31 cellular contexts compared by ENCODE assay signal in genomic region chr7:148337566-148337965, GRCh38.
A peak's percentile ranks its signal among the peaks of the same experiment; 100 is the strongest.
DNase-seq lines count a peak whose midpoint lies in the region; ATAC-seq and TF ChIP-seq lines count a peak whose summit lies in the region.
"Had no signal": no experiment of that assay in that cellular context is flagged by ENCODE, and none has a peak within 500 bp of the region (broad histone marks: within the 10 kb centered on the region; RNA-seq: fewer than 3 reads in every experiment).

No MANE protein-coding gene starts in this region.

- no peak for TF ChIP-seq CTCF in Caco-2 (IDR thresholded peaks at IDR 0.05; ENCODE audit: insufficient read depth in 1 of 2, low read depth in 1 of 2, low read length in 1 of 2, severe bottlenecking in 1 of 2, unreplicated experiment in 1 of 2)
- no peak for TF ChIP-seq CTCF in endodermal cell (conservative IDR thresholded peaks at IDR 0.05)
- TF ChIP-seq CTCF in nephron (IDR thresholded peaks at IDR 0.05; ENCODE audit: unreplicated experiment in 3 of 3), result no peak
- TF ChIP-seq CTCF in prostate gland (IDR thresholded peaks at IDR 0.05), result no peak
- TF ChIP-seq CTCF in mesothelial cell of epicardium (IDR thresholded peaks at IDR 0.05; ENCODE audit: unreplicated experiment), result no peak

- H3K4me1 ChIP-seq in Caco-2 (peaks cover 25% of the 10 kb centered on the region), endodermal cell (ENCODE audit: control insufficient read depth, insufficient read depth, low read length) (peaks cover 24% of the 10 kb centered on the region), prostate gland (replicated peaks) (no peaks in the 10 kb centered on the region)
- H3K4me1 ChIP-seq: uterus had no signal

- H3K36me3 Mint-ChIP-seq in Caco-2 (ENCODE audit: insufficient read depth, unreplicated experiment), result peaks cover 6% of the 10 kb centered on the region
- H3K36me3 Mint-ChIP-seq in endodermal cell (ENCODE audit: low read depth), result peaks cover 6% of the 10 kb centered on the region
- H3K36me3 Mint-ChIP-seq in nephron (ENCODE audit: low read depth), result no peaks in the 10 kb centered on the region
- H3K36me3 Mint-ChIP-seq in mesothelial cell of epicardium, result no peaks in the 10 kb centered on the region
- H3K36me3 Mint-ChIP-seq: naive thymus-derived CD4-positive, alpha-beta T cell had no signal

- peak overlapping the region; percentile 34 for H3K27ac Mint-ChIP-seq in Caco-2 (ENCODE audit: unreplicated experiment)
- H3K27ac Mint-ChIP-seq in endodermal cell, result peak overlapping the region; percentile 95
- peak overlapping the region; percentile 31 to 97 (median 65) for H3K27ac Mint-ChIP-seq in nephron
- no peak overlapping the region for H3K27ac Mint-ChIP-seq in mesothelial cell of epicardium
- H3K27ac Mint-ChIP-seq: activated naive CD4-positive, alpha-beta T cell treated with anti-CD3 and anti-CD28 coated beads for 36 hours; activated T-helper 1 cell treated with anti-CD3 and anti-CD28 coated beads, Interleukin-12 subunit alpha, Interleukin-12 subunit beta, Interleukin-2, Interleukin-4 antibody, amounts not matched to agents 30 ng/mL and 10 ng/mL and 1 ng/mL, durations not matched to agents 14 hours and 24 hours and 36 hours; naive thymus-derived CD4-positive, alpha-beta T cell had no signal

- DNase-seq in Caco-2 (no peak), NCI-H82 (lab: John Stamatoyannopoulos, UW) (peak; percentile 63), endodermal cell (no peak), prostate gland (ENCODE audit: low spot score) (no peak), hypothalamus (lab: John Stamatoyannopoulos, UW) (no peak), mesothelial cell of epicardium (ENCODE audit: low spot score in 2 of 2, unreplicated experiment in 2 of 2) (no peak)
- DNase-seq: activated CD4-positive, alpha-beta T cell treated with anti-CD3 and anti-CD28 coated beads, Interleukin-2, amount 50 U/mL, for 48 hours; activated CD4-positive, CD25-positive, alpha-beta regulatory T cell treated with anti-CD3 and anti-CD28 coated beads, Interleukin-2, amount 50 U/mL, for 72 hours; activated CD8-positive, alpha-beta memory T cell treated with anti-CD3 and anti-CD28 coated beads, Interleukin-2, amount 50 U/mL, for 4 hours; activated naive CD4-positive, alpha-beta T cell treated with anti-CD3 and anti-CD28 coated beads for 36 hours; adrenal gland; brain microvascular endothelial cell; GOT3; left ventricle myocardium inferior; midbrain; naive thymus-derived CD4-positive, alpha-beta T cell; NCI-H1417 treated with DMSO at 0.1 percent for 48 hours; NCI-H2029 treated with DMSO at 0.1 percent for 48 hours; NCI-H2227 treated with DMSO at 0.1 percent for 48 hours; NCI-H526; ovary; SHP77; stimulated activated naive CD8-positive, alpha-beta T cell treated with anti-CD3 and anti-CD28 coated beads, Interleukin-15, Interleukin-2, amounts not matched to agents 100 U/mL and 50 U/mL, for 24 hours; T-helper 2 cell; uterus had no signal

- H3K9me3 Mint-ChIP-seq in Caco-2 (ENCODE audit: unreplicated experiment) (no peaks in the 10 kb centered on the region), endodermal cell (no peaks in the 10 kb centered on the region), nephron (no peaks in the 10 kb centered on the region), mesothelial cell of epicardium (no peaks in the 10 kb centered on the region)
- H3K9me3 Mint-ChIP-seq: activated naive CD4-positive, alpha-beta T cell treated with anti-CD3 and anti-CD28 coated beads for 36 hours; activated T-helper 1 cell treated with anti-CD3 and anti-CD28 coated beads, Interleukin-12 subunit alpha, Interleukin-12 subunit beta, Interleukin-2, Interleukin-4 antibody, amounts not matched to agents 30 ng/mL and 10 ng/mL and 1 ng/mL, durations not matched to agents 14 hours and 24 hours and 36 hours had no signal

- H3K36me3 ChIP-seq in Caco-2 (ENCODE audit: control insufficient read depth, insufficient read depth, low read length) (peaks cover 1% of the 10 kb centered on the region; the same call in 1 of the 2 replicates), endodermal cell (ENCODE audit: control insufficient read depth, insufficient read depth, low read length) (peaks cover 8% of the 10 kb centered on the region), prostate gland (no peaks in the 10 kb centered on the region)
- H3K36me3 ChIP-seq: adrenal gland, brain microvascular endothelial cell, left ventricle myocardium inferior, ovary, thoracic aorta, uterus had no signal

- no peak overlapping the region for H3K4me3 ChIP-seq in Caco-2 (ENCODE audit: low read depth, low read length)
- peak overlapping the region; percentile 99 for H3K4me3 ChIP-seq in endodermal cell (ENCODE audit: low read length)
- no peak overlapping the region for H3K4me3 ChIP-seq in prostate gland
- H3K4me3 ChIP-seq: adrenal gland, left ventricle myocardium inferior, ovary, thoracic aorta, uterus had no signal

- no peak for TF ChIP-seq POLR2A in prostate gland (IDR thresholded peaks at IDR 0.05)

- H3K9ac ChIP-seq in endodermal cell (ENCODE audit: extremely low read depth, low read length, poor library complexity, severe bottlenecking), result peak overlapping the region; percentile 43
- H3K9ac ChIP-seq: KMS-11 had no signal

- H3K27me3 ChIP-seq in Caco-2 (replicated peaks; ENCODE audit: control insufficient read depth, insufficient read depth, low read length) (no peaks in the 10 kb centered on the region), endodermal cell (ENCODE audit: control insufficient read depth, insufficient read depth, low read length, poor library complexity, severe bottlenecking) (no peaks in the 10 kb centered on the region), prostate gland (replicated peaks; ENCODE audit: insufficient read depth) (no peaks in the 10 kb centered on the region)
- H3K27me3 ChIP-seq: ovary had no signal

- intact Hi-C loops in Caco-2 (cut with micrococcal nuclease; ENCODE audit: unreplicated experiment) (loop anchor here (5.0 kb wide), 1 partner anchor 145 kb away; no protein-coding TSS in a partner anchor), prostate gland (cut with DNase I) (no loop called here)

- WGBS in endodermal cell (ENCODE audit: insufficient coverage in 1 of 2, insufficient read length in 1 of 2), 2 experiments, result 0 to 62% methylated on average over 1 to 3 of the region's 4 CpGs
- WGBS in prostate gland, result 66% methylated on average over 4 of the region's 4 CpGs

- H3K27ac ChIP-seq in endodermal cell (ENCODE audit: low read depth, low read length), result no peak overlapping the region
- H3K27ac ChIP-seq in prostate gland, result no peak overlapping the region
- H3K27ac ChIP-seq: adrenal gland, brain microvascular endothelial cell, KMS-11, left ventricle myocardium inferior, ovary, thoracic aorta, uterus had no signal

- peaks cover 27% of the 10 kb centered on the region for H3K4me1 Mint-ChIP-seq in Caco-2 (ENCODE audit: low read depth, unreplicated experiment)
- peaks cover 64% of the 10 kb centered on the region for H3K4me1 Mint-ChIP-seq in endodermal cell
- peaks cover 39% of the 10 kb centered on the region for H3K4me1 Mint-ChIP-seq in nephron
- H3K4me1 Mint-ChIP-seq in mesothelial cell of epicardium, result peaks cover 33% of the 10 kb centered on the region

- H3K4me3 Mint-ChIP-seq in Caco-2 (ENCODE audit: unreplicated experiment) (no peak overlapping the region), endodermal cell (peak overlapping the region; percentile 96), nephron (peak overlapping the region in 2 of 3 experiments; percentile 2 to 6), mesothelial cell of epicardium (no peak overlapping the region)
- H3K4me3 Mint-ChIP-seq: activated naive CD4-positive, alpha-beta T cell treated with anti-CD3 and anti-CD28 coated beads for 36 hours; activated T-helper 1 cell treated with anti-CD3 and anti-CD28 coated beads, Interleukin-12 subunit alpha, Interleukin-12 subunit beta, Interleukin-2, Interleukin-4 antibody, amounts not matched to agents 30 ng/mL and 10 ng/mL and 1 ng/mL, durations not matched to agents 14 hours and 24 hours and 36 hours; naive thymus-derived CD4-positive, alpha-beta T cell had no signal

- no peaks in the 10 kb centered on the region for H3K9me3 ChIP-seq in Caco-2
- H3K9me3 ChIP-seq in endodermal cell (ENCODE audit: control insufficient read depth, low read length), result no peaks in the 10 kb centered on the region
- no peaks in the 10 kb centered on the region for H3K9me3 ChIP-seq in prostate gland
- H3K9me3 ChIP-seq: adrenal gland, left ventricle myocardium inferior, ovary, thoracic aorta, uterus had no signal

- POLR2A ChIA-PET in Caco-2 (lab: Charles Lee), result interaction anchor here (1.3 kb wide), 1 partner anchor 19 kb away, joined by 3 read pairs; no protein-coding TSS in a partner anchor

- CTCF ChIA-PET in Caco-2 (lab: Charles Lee), result interaction anchor here (0.9 kb wide), 1 partner anchor 19 kb away, joined by 3 read pairs; no protein-coding TSS in a partner anchor

- BruUV-seq in Caco-2 (replicated peaks; lab: Mats Ljungman, UMichigan), result no TSS peak

- H3K27me3 Mint-ChIP-seq in Caco-2 (ENCODE audit: insufficient read depth, unreplicated experiment) (no peaks in the 10 kb centered on the region), endodermal cell (ENCODE audit: insufficient read depth) (no peaks in the 10 kb centered on the region), nephron (ENCODE audit: low read depth) (peaks cover 58% of the 10 kb centered on the region), mesothelial cell of epicardium (ENCODE audit: low read depth) (peaks cover 55% of the 10 kb centered on the region)

- ATAC-seq in GM18498 (IDR thresholded peaks at IDR 0.05; ENCODE audit: unreplicated experiment), result no peak
- ATAC-seq: naive thymus-derived CD4-positive, alpha-beta T cell; Panc1; stimulated activated naive CD8-positive, alpha-beta T cell treated with anti-CD3 and anti-CD28 coated beads, Interleukin-15, Interleukin-2, amounts not matched to agents 100 U/mL and 50 U/mL, for 24 hours had no signal

Comparison
In these comparisons a context has a peak if more than half of its experiments do, and no peak if none do; other contexts are left out.
1. H3K4me3 Mint-ChIP-seq: peak in endodermal cell (single experiment) and nephron (2 of 3); none in Caco-2 (single experiment) and mesothelial cell of epicardium (single experiment).